ENCODE assay signal across 10 cellular contexts in the genomic region with DNA sequence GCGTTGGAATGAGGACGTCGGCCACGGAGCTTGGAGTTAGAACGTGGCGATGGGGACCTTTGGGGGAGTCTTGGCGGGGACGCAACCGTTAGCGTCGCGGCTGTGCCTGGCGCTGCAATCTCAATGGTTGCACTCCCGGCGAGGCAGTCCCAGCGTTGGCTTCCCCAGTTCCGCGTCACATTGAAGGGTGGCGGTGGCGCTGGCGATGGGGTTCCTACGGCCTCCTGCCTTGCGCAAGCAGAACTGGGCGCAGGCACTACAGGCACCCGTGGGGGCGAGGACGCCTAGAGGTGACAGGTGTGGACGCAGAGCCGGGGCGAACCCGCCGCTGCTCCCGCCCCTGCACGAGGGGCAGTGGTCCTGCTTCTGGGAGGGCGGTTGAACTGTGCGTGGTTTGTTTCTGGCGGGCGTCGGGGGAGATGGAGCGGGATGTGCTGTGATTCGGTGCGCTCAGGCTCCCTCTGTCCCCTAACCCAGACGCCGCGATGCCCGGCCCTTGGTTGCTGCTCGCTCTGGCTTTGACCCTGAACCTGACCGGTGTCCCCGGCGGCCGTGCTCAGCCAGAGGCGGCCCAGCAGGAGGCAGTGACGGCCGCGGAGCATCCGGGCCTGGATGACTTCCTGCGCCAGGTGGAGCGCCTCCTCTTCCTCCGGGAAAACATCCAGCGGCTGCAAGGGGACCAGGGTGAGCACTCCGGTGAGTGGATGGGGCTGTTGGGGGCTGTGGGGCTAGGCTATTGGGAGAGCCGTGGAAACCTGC. TPM values are rescaled to one million over a fixed set of nuclear protein-coding genes. Genes with fewer than 3 reads are reported as not detected.
A peak's percentile ranks its signal among the peaks of the same experiment; 100 is the strongest.
DNase-seq lines count a peak whose midpoint lies in the region; ATAC-seq and TF ChIP-seq lines count a peak whose summit lies in the region.
"Had no signal": no experiment of that assay in that cellular context is flagged by ENCODE, and none has a peak within 500 bp of the region (broad histone marks: within the 10 kb centered on the region; RNA-seq: fewer than 3 reads in every experiment).

No MANE protein-coding gene starts in this region.

- no peak overlapping the region for H3K27ac ChIP-seq in HUES6 (ENCODE audit: low read depth, low read length)
- H3K27ac ChIP-seq in iPS-18a (ENCODE audit: low read length), result no peak overlapping the region
- H3K27ac ChIP-seq in spleen, result no peak overlapping the region

- H3K9ac ChIP-seq in HUES6 (ENCODE audit: low read length), result no peak overlapping the region
- no peak overlapping the region for H3K9ac ChIP-seq in iPS-18a (ENCODE audit: low read length)

- no peak for DNase-seq in activated T-cell treated with anti-CD3 and anti-CD28 coated beads, Interleukin-2, amount 50 U/mL, for 4 hours
- DNase-seq in spleen, result peak; percentile 82
- no peak for DNase-seq in foreskin melanocyte

- no peaks in the 10 kb centered on the region for H3K36me3 Mint-ChIP-seq in activated T-cell treated with anti-CD3 and anti-CD28 coated beads, Interleukin-2, amount 50 U/mL, for 4 hours (ENCODE audit: insufficient read depth)

- H3K4me3 ChIP-seq in HUES6 (ENCODE audit: low read depth, low read length) (peak overlapping the region; percentile 58), iPS-18a (ENCODE audit: low read length) (peak overlapping the region; percentile 34), spleen (peak overlapping the region in 6 of 8 donors; percentile 15 to 63 (median 35))

- no peak for TF ChIP-seq CTCF in spleen (IDR thresholded peaks at IDR 0.05 in 8 of 11, conservative IDR thresholded peaks at IDR 0.05 in 3 of 11)

- peak; percentile 56 to 60 for ATAC-seq in activated T-cell treated with anti-CD3 and anti-CD28 coated beads, Interleukin-2, amount 50 U/mL, for 4 hours
- no peak for ATAC-seq in GM19463 (IDR thresholded peaks at IDR 0.05; ENCODE audit: unreplicated experiment)
- no peak for ATAC-seq in HG03045 (IDR thresholded peaks at IDR 0.05; ENCODE audit: unreplicated experiment)
- ATAC-seq in HG03025 (IDR thresholded peaks at IDR 0.05; ENCODE audit: low FRiP score, unreplicated experiment), result no peak
- ATAC-seq: HCT116 had no signal

- H3K27me3 ChIP-seq in HUES6 (ENCODE audit: control insufficient read depth, insufficient read depth, low read length), result peaks cover 99% of the 10 kb centered on the region
- H3K27me3 ChIP-seq in iPS-18a (ENCODE audit: control insufficient read depth, insufficient read depth, low read length), result peaks cover 96% of the 10 kb centered on the region
- peaks cover 3 to 60% (median 30%) of the 10 kb centered on the region in 7 donors for H3K27me3 ChIP-seq in spleen (replicated peaks in 1 of 7)

- H3K4me1 ChIP-seq in HUES6 (ENCODE audit: control insufficient read depth, insufficient read depth, low read length), result peaks cover 23% of the 10 kb centered on the region
- peaks cover 5% of the 10 kb centered on the region for H3K4me1 ChIP-seq in iPS-18a (ENCODE audit: control insufficient read depth, low read depth, low read length)
- peaks cover 9 to 22% (median 17%) of the 10 kb centered on the region in 6 donors for H3K4me1 ChIP-seq in spleen

- peaks cover 54% of the 10 kb centered on the region for H3K27me3 Mint-ChIP-seq in activated T-cell treated with anti-CD3 and anti-CD28 coated beads, Interleukin-2, amount 50 U/mL, for 4 hours (ENCODE audit: low read depth)

- H3K4me3 Mint-ChIP-seq in activated T-cell treated with anti-CD3 and anti-CD28 coated beads, Interleukin-2, amount 50 U/mL, for 4 hours, result peak overlapping the region; percentile 31

- no peaks in the 10 kb centered on the region for H3K9me3 Mint-ChIP-seq in activated T-cell treated with anti-CD3 and anti-CD28 coated beads, Interleukin-2, amount 50 U/mL, for 4 hours

- WGBS in spleen, 5 donors, result 11 to 28% (median 18%) methylated on average over 28 to 62 of the region's 62 CpGs

- H3K4me1 Mint-ChIP-seq in activated T-cell treated with anti-CD3 and anti-CD28 coated beads, Interleukin-2, amount 50 U/mL, for 4 hours (ENCODE audit: low read depth), result peaks cover 10% of the 10 kb centered on the region

- H3K9me3 ChIP-seq in HUES6 (ENCODE audit: control insufficient read depth, insufficient read depth, low read depth, low read length), result no peaks in the 10 kb centered on the region
- H3K9me3 ChIP-seq in iPS-18a (ENCODE audit: control insufficient read depth, low read depth, low read length), result no peaks in the 10 kb centered on the region
- no peaks in the 10 kb centered on the region for H3K9me3 ChIP-seq in spleen

- H3K36me3 ChIP-seq in HUES6 (ENCODE audit: control insufficient read depth, insufficient read depth, low read length) (no peaks in the 10 kb centered on the region), iPS-18a (ENCODE audit: control insufficient read depth, low read depth, low read length) (no peaks in the 10 kb centered on the region), spleen (no peaks in the 10 kb centered on the region)

- TF ChIP-seq POLR2A in spleen (IDR thresholded peaks at IDR 0.05), result no peak

- intact Hi-C loops in spleen (cut with DNase I; ENCODE audit: low total_unique reads), result no loop called here

RNA-seq across cellular contexts. Expression of gene TRH, which starts 1.0 kb away (rescaled TPM):
- total RNA-seq in activated T-cell treated with anti-CD3 and anti-CD28 coated beads, Interleukin-2, amount 50 U/mL, for 4 hours, result not detected
- under 1 TPM in 2 of 7 donors, not detected in 5; 0.17 to 0.22 TPM for total RNA-seq in spleen
- under 1 TPM in 1 of 3 donors, not detected in 2; 0.06 TPM for polyA plus RNA-seq in spleen
- total RNA-seq: fibroblast of villous mesenchyme had no signal

Comparison
In these comparisons a context has a peak if more than half of its experiments do, and no peak if none do; other contexts are left out.
1. ATAC-seq: peak in activated T-cell treated with anti-CD3 and anti-CD28 coated beads, Interleukin-2, amount 50 U/mL, for 4 hours (2 of 2); none in GM19463 (single experiment), HG03045 (single experiment) and HG03025 (single experiment).
2. Peak in every context shown above with its lines, with median percentiles within 50 percentile points of each other: H3K4me3 ChIP-seq.